In genomic region chr1:230629511-230629910, GRCh38 we compare ENCODE assay signal across 1 cellular context.
TF ChIP-seq lines count a peak whose summit lies in the region.

No MANE protein-coding gene starts in this region.

TF ChIP-seq in H1, 55 proteins besides CTCF, POLR2A, EP300 and RAD21:
- no peak for TF ChIP-seq JUND (IDR thresholded peaks at IDR 0.05; ENCODE audit: low read length)
- no peak for TF ChIP-seq SUZ12 (IDR thresholded peaks at IDR 0.05; ENCODE audit: low read length)
- no peak for TF ChIP-seq SP1 (IDR thresholded peaks at IDR 0.05; ENCODE audit: low read depth, low read length)
- no peak for TF ChIP-seq GABPA (IDR thresholded peaks at IDR 0.05; ENCODE audit: borderline replicate concordance, insufficient read depth, low read length)
- TF ChIP-seq CBX8 (IDR thresholded peaks at IDR 0.05; ENCODE audit: borderline replicate concordance, low read depth, low read length): no peak
- TF ChIP-seq KDM5A (IDR thresholded peaks at IDR 0.05; ENCODE audit: low read length): no peak
- TF ChIP-seq SAP30 (IDR thresholded peaks at IDR 0.05; ENCODE audit: insufficient read depth, insufficient replicate concordance, low read length): no peak
- no peak for TF ChIP-seq SIRT6 (IDR thresholded peaks at IDR 0.05; ENCODE audit: low read length)
- no peak for TF ChIP-seq TAF7 (optimal IDR thresholded peaks at IDR 0.05; ENCODE audit: borderline replicate concordance, low read depth, low read length)
- no peak for TF ChIP-seq NANOG (IDR thresholded peaks at IDR 0.05; ENCODE audit: insufficient read depth, low read depth, low read length, poor library complexity, severe bottlenecking)
- TF ChIP-seq PHF8 (conservative IDR thresholded peaks at IDR 0.05; ENCODE audit: low read depth, low read length): no peak
- no peak for TF ChIP-seq BACH1 (IDR thresholded peaks at IDR 0.05; ENCODE audit: low read length)
- TF ChIP-seq BCL11A (IDR thresholded peaks at IDR 0.05; ENCODE audit: low read depth in 2 of 2, low read length in 2 of 2): no peak
- no peak for TF ChIP-seq SIX5 (IDR thresholded peaks at IDR 0.05; ENCODE audit: low read depth, low read length)
- TF ChIP-seq SRF (IDR thresholded peaks at IDR 0.05; ENCODE audit: low read depth, low read length): no peak
- TF ChIP-seq POU5F1 (IDR thresholded peaks at IDR 0.05; ENCODE audit: low read depth, low read length): no peak
- TF ChIP-seq ASH2L (IDR thresholded peaks at IDR 0.05; ENCODE audit: low read length): no peak
- TF ChIP-seq EGR1 (IDR thresholded peaks at IDR 0.05; ENCODE audit: borderline replicate concordance, low read depth, low read length): no peak
- no peak for TF ChIP-seq MAFK (IDR thresholded peaks at IDR 0.05; ENCODE audit: low read depth, low read length)
- TF ChIP-seq, protein P1, sequence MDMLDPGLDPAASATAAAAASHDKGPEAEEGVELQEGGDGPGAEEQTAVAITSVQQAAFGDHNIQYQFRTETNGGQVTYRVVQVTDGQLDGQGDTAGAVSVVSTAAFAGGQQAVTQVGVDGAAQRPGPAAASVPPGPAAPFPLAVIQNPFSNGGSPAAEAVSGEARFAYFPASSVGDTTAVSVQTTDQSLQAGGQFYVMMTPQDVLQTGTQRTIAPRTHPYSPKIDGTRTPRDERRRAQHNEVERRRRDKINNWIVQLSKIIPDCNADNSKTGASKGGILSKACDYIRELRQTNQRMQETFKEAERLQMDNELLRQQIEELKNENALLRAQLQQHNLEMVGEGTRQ (IDR thresholded peaks at IDR 0.05; ENCODE audit: low read length): no peak
